In genomic region chr20:57212890-57213276, GRCh38 we compare ENCODE assay signal across 18 cellular contexts. TPM values are rescaled to one million over a fixed set of nuclear protein-coding genes. Genes with fewer than 3 reads are reported as not detected.
DNase-seq lines count a peak whose midpoint lies in the region; ATAC-seq, FAIRE-seq and TF ChIP-seq lines count a peak whose summit lies in the region.
"Had no signal": no experiment of that assay in that cellular context is flagged by ENCODE, and none has a peak within 500 bp of the region (broad histone marks: within the 10 kb centered on the region; RNA-seq: fewer than 3 reads in every experiment).

No MANE protein-coding gene starts in this region.

- peaks cover 9% of the 10 kb centered on the region for H3K36me3 Mint-ChIP-seq in nephron (ENCODE audit: low read depth)
- H3K36me3 Mint-ChIP-seq: CD8-positive, alpha-beta T cell had no signal

- H3K4me1 Mint-ChIP-seq in nephron: peaks cover 28% of the 10 kb centered on the region

- H3K4me3 Mint-ChIP-seq in nephron: no peak overlapping the region
- H3K4me3 Mint-ChIP-seq: CD8-positive, alpha-beta T cell had no signal

- peak in 3 of 4 donors; percentile 31 to 52 (median 33) for ATAC-seq in heart left ventricle
- no peak for ATAC-seq in Right ventricle myocardium superior (ENCODE audit: poor library complexity)
- ATAC-seq in HG03565 (IDR thresholded peaks at IDR 0.05; ENCODE audit: unreplicated experiment): no peak
- ATAC-seq: CD8-positive, alpha-beta T cell had no signal

- TF ChIP-seq CTCF in heart left ventricle (IDR thresholded peaks at IDR 0.05): no peak
- TF ChIP-seq CTCF in nephron (IDR thresholded peaks at IDR 0.05; ENCODE audit: unreplicated experiment in 3 of 3): no peak

- peaks cover 0 to 14% (median 7%) of the 10 kb centered on the region in 12 donors for H3K4me1 ChIP-seq in heart left ventricle
- peaks cover 28% of the 10 kb centered on the region for H3K4me1 ChIP-seq in ectodermal cell (ENCODE audit: control insufficient read depth, insufficient read depth, low read length)

- H3K9me3 ChIP-seq in heart left ventricle (no peaks in the 10 kb centered on the region), ectodermal cell (ENCODE audit: control insufficient read depth, low read length) (no peaks in the 10 kb centered on the region)
- H3K9me3 ChIP-seq: uterus had no signal

- no peaks in the 10 kb centered on the region for H3K36me3 ChIP-seq in heart left ventricle
- H3K36me3 ChIP-seq in ectodermal cell (ENCODE audit: control insufficient read depth, insufficient read depth, low read length): no peaks in the 10 kb centered on the region
- H3K36me3 ChIP-seq: uterus had no signal

- H3K27me3 Mint-ChIP-seq in nephron (ENCODE audit: low read depth): peaks cover 32% of the 10 kb centered on the region

- no peak for TF ChIP-seq POLR2A in heart left ventricle (IDR thresholded peaks at IDR 0.05)

- H3K27ac Mint-ChIP-seq in nephron: peak overlapping the region; percentile 19 to 86 (median 68)
- H3K27ac Mint-ChIP-seq: CD8-positive, alpha-beta T cell had no signal

- H3K27me3 ChIP-seq in heart left ventricle: no peaks in the 10 kb centered on the region
- no peaks in the 10 kb centered on the region for H3K27me3 ChIP-seq in ectodermal cell (ENCODE audit: control insufficient read depth, insufficient read depth, low read length, poor library complexity, severe bottlenecking)
- H3K27me3 ChIP-seq: uterus had no signal

- no peak for FAIRE-seq in urothelium cell line (lab: Jason Lieb, UNC)

- H3K27ac ChIP-seq in heart left ventricle (no peak overlapping the region), ectodermal cell (ENCODE audit: insufficient read depth, low read depth, low read length, poor library complexity, severe bottlenecking) (peak overlapping the region; percentile 86)
- H3K27ac ChIP-seq: HL-60 had no signal

- H3K9me3 Mint-ChIP-seq in nephron: no peaks in the 10 kb centered on the region
- H3K9me3 Mint-ChIP-seq: CD8-positive, alpha-beta T cell had no signal

- intact Hi-C loops in heart left ventricle (cut with DNase I): no loop called here
- intact Hi-C loops in Right ventricle myocardium superior (cut with DNase I): no loop called here

- H3K4me3 ChIP-seq in heart left ventricle: peak overlapping the region in 1 of 12 donors; percentile 6
- no peak overlapping the region for H3K4me3 ChIP-seq in ectodermal cell (ENCODE audit: insufficient read depth, low read depth, low read length)
- H3K4me3 ChIP-seq: coronary artery, uterus had no signal

- WGBS in heart left ventricle, 4 donors: 42 to 53% (median 44%) methylated on average over 9 of the region's 9 CpGs
- WGBS in ectodermal cell, 2 experiments: 67 to 68% methylated on average over 9 of the region's 9 CpGs

- DNase-seq in heart left ventricle: no peak
- no peak for DNase-seq in Right ventricle myocardium superior
- DNase-seq in urothelium cell line (ENCODE audit: low spot score): peak; percentile 79
- no peak for DNase-seq in GDM1 (lab: John Stamatoyannopoulos, UW)
- DNase-seq in NOMO-1 (lab: John Stamatoyannopoulos, UW; ENCODE audit: unreplicated experiment in 2 of 2): no peak
- DNase-seq: activated CD4-positive, alpha-beta T cell treated with anti-CD3 and anti-CD28 coated beads for 1 hour; activated effector memory CD4-positive, alpha-beta T cell treated with anti-CD3 and anti-CD28 coated beads, Interleukin-2, amount 50 U/mL, for 16 hours; CD8-positive, alpha-beta T cell; erythroblast; NCI-H1436; NCI-H2227 treated with DMSO at 0.1 percent for 48 hours had no signal

RNA-seq across cellular contexts. Expression of gene BMP7, which starts 53.6 kb away (rescaled TPM):
- total RNA-seq in heart left ventricle: 10 to 100 TPM in 2 of 9 donors, 1 to 10 TPM in 6, under 1 TPM in 1; 0.72 to 12.3 (median 3.7) TPM
- 1 to 10 TPM; 1.0 to 5.1 TPM for polyA plus RNA-seq in heart left ventricle
- 23.2 TPM for total RNA-seq in Right ventricle myocardium superior
- 24.1 TPM for polyA plus RNA-seq in ectodermal cell (2013, experiment 1 of 4)
- 23.1 TPM for polyA plus RNA-seq in ectodermal cell (2013, experiment 2 of 4)
- polyA plus RNA-seq in ectodermal cell (2013, experiment 3 of 4): 21.6 TPM
- polyA plus RNA-seq in ectodermal cell (2013, experiment 4 of 4): 23.3 TPM
- total RNA-seq: CD8-positive, alpha-beta T cell; mononuclear cell had no signal

Comparison
In these comparisons a context has a peak if more than half of its experiments do, and no peak if none do; other contexts are left out.
1. ATAC-seq: peak in heart left ventricle (3 of 4); none in Right ventricle myocardium superior (single experiment) and HG03565 (single experiment).